In genomic region chr4:125105561-125105960, GRCh38 we compare ENCODE assay signal across 16 cellular contexts.
"Had no signal": no experiment of that assay in that cellular context is flagged by ENCODE, and none has a peak within 500 bp of the region (broad histone marks: within the 10 kb centered on the region; RNA-seq: fewer than 3 reads in every experiment).

No MANE protein-coding gene starts in this region.

- H3K4me3 Mint-ChIP-seq: activated naive CD8-positive, alpha-beta T cell treated with anti-CD3 and anti-CD28 coated beads for 36 hours; activated T-cell treated with anti-CD3 and anti-CD28 coated beads, Interleukin-2, amount 50 U/mL, for 4 hours; nephron; stimulated activated naive B cell treated with anti-CD40 and anti-IgM and Interleukin-4, amounts not matched to agents 10 μg/mL and 1 μg/mL and 100 μg/mL, for 72 hours; T-helper 2 cell treated with Interferon-gamma antibody and Interleukin-4, amounts not matched to agents 5 μg/mL and 100 μg/mL, for 36 hours had no signal

- H3K27me3 Mint-ChIP-seq: activated naive CD8-positive, alpha-beta T cell treated with anti-CD3 and anti-CD28 coated beads for 36 hours; progenitor cell of endocrine pancreas; stimulated activated naive B cell treated with anti-CD40 and anti-IgM and Interleukin-4, amounts not matched to agents 10 μg/mL and 1 μg/mL and 100 μg/mL, for 72 hours had no signal

- H3K4me1 ChIP-seq: ascending aorta, gastrocnemius medialis, left ventricle myocardium inferior had no signal

- H3K4me3 ChIP-seq: ascending aorta, gastrocnemius medialis, left ventricle myocardium inferior had no signal

- H3K27me3 ChIP-seq: ascending aorta, gastrocnemius medialis had no signal

- H3K27ac ChIP-seq: ascending aorta, gastrocnemius medialis, left ventricle myocardium inferior had no signal

- H3K9me3 ChIP-seq: ascending aorta, gastrocnemius medialis, left ventricle myocardium inferior had no signal

- H3K27ac Mint-ChIP-seq: activated naive CD8-positive, alpha-beta T cell treated with anti-CD3 and anti-CD28 coated beads for 36 hours; nephron; stimulated activated naive B cell treated with anti-CD40 and anti-IgM and Interleukin-4, amounts not matched to agents 10 μg/mL and 1 μg/mL and 100 μg/mL, for 72 hours; T-helper 2 cell treated with Interferon-gamma antibody and Interleukin-4, amounts not matched to agents 5 μg/mL and 100 μg/mL, for 36 hours had no signal

- H3K36me3 Mint-ChIP-seq: activated naive CD8-positive, alpha-beta T cell treated with anti-CD3 and anti-CD28 coated beads for 36 hours; stimulated activated naive B cell treated with anti-CD40 and anti-IgM and Interleukin-4, amounts not matched to agents 10 μg/mL and 1 μg/mL and 100 μg/mL, for 72 hours had no signal

- DNase-seq: activated CD4-positive, alpha-beta T cell treated with anti-CD3 and anti-CD28 coated beads, Interleukin-2, amount 50 U/mL, for 4 hours; activated CD4-positive, CD25-positive, alpha-beta regulatory T cell treated with anti-CD3 and anti-CD28 coated beads, Interleukin-2, amount 50 U/mL, for 72 hours; activated gamma-delta T cell; activated naive CD8-positive, alpha-beta T cell treated with anti-CD3 and anti-CD28 coated beads for 36 hours; activated T-cell treated with anti-CD3 and anti-CD28 coated beads, Interleukin-2, amount 50 U/mL, for 4 hours; gastrocnemius medialis; left ventricle myocardium inferior; mesenchymal stem cell; occipital lobe; right cardiac atrium; stimulated activated CD4-positive, alpha-beta T cell treated with anti-CD3 and anti-CD28 coated beads, Interleukin-2, amount 100 ng/mL, for 24 hours; stimulated activated naive B cell treated with anti-CD40 and anti-IgM and Interleukin-4, amounts not matched to agents 10 μg/mL and 1 μg/mL and 100 μg/mL, for 72 hours had no signal

- H3K9me3 Mint-ChIP-seq: activated naive CD8-positive, alpha-beta T cell treated with anti-CD3 and anti-CD28 coated beads for 36 hours; activated T-cell treated with anti-CD3 and anti-CD28 coated beads, Interleukin-2, amount 50 U/mL, for 4 hours; nephron; stimulated activated naive B cell treated with anti-CD40 and anti-IgM and Interleukin-4, amounts not matched to agents 10 μg/mL and 1 μg/mL and 100 μg/mL, for 72 hours; T-helper 2 cell treated with Interferon-gamma antibody and Interleukin-4, amounts not matched to agents 5 μg/mL and 100 μg/mL, for 36 hours had no signal

- H3K4me1 Mint-ChIP-seq: activated naive CD8-positive, alpha-beta T cell treated with anti-CD3 and anti-CD28 coated beads for 36 hours; nephron; stimulated activated naive B cell treated with anti-CD40 and anti-IgM and Interleukin-4, amounts not matched to agents 10 μg/mL and 1 μg/mL and 100 μg/mL, for 72 hours had no signal

- H3K36me3 ChIP-seq: ascending aorta, gastrocnemius medialis, left ventricle myocardium inferior had no signal
